20 cellular contexts compared by ENCODE assay signal in the genomic region with DNA sequence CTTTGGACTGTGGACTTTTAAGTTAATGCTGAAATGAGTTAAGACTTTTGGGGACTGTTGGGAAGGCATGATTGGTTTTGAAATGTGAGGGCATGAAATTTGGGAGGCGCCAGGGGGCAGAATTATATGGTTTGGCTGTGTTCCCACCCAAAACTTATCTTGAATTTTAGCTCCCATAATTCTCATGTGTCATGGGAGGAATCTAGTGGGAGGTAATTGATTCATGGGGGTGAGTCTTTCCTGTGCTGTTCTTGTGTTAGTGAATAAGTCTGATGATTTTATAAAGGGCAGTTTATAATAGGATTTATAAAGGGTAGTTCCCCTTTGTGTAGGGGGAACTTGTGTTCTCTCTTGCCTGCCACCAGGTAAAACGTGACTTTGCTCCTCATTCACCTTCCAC.
"Had no signal": no experiment of that assay in that cellular context is flagged by ENCODE, and none has a peak within 500 bp of the region (broad histone marks: within the 10 kb centered on the region; RNA-seq: fewer than 3 reads in every experiment).

No MANE protein-coding gene starts in this region.

- H3K27me3 ChIP-seq: MG63, Peyer's patch, SJCRH30 had no signal

- ATAC-seq: PC-3, Right ventricle myocardium inferior had no signal

- DNase-seq: KBM-7, MG63, NCI-H1092, NCI-H1105 treated with DMSO at 0.1 percent for 48 hours, NCI-H1417 treated with DMSO at 0.1 percent for 48 hours, NCI-H146, NCI-H1694 treated with DMSO at 0.1 percent for 48 hours, NCI-H1930, NCI-H2081, NCI-H2107, NCI-H2171, NCI-H524, NCI-H526 treated with DMSO at 0.1 percent for 48 hours, NCI-H748 treated with DMSO at 0.1 percent for 48 hours, PC-3, Peyer's patch, SHP77 treated with DMSO at 0.1 percent for 48 hours, T-helper 1 cell had no signal

- H3K9me3 ChIP-seq: MG63, Peyer's patch, SJCRH30 had no signal

- H3K36me3 ChIP-seq: MG63, Peyer's patch, SJCRH30 had no signal

- H3K27ac ChIP-seq: Peyer's patch, SJCRH30 had no signal

- H3K4me3 ChIP-seq: MG63, Peyer's patch, SJCRH30 had no signal

- H3K4me1 ChIP-seq: Peyer's patch, SJCRH30 had no signal
